20 cellular contexts compared by ENCODE assay signal in genomic region chr6:143757346-143757832, GRCh38.
DNase-seq lines count a peak whose midpoint lies in the region; ATAC-seq and TF ChIP-seq lines count a peak whose summit lies in the region.
"Had no signal": no experiment of that assay in that cellular context is flagged by ENCODE, and none has a peak within 500 bp of the region (broad histone marks: within the 10 kb centered on the region; RNA-seq: fewer than 3 reads in every experiment).

No MANE protein-coding gene starts in this region.

- no peaks in the 10 kb centered on the region for H3K27me3 Mint-ChIP-seq in endodermal cell (ENCODE audit: insufficient read depth)
- peaks cover 3% of the 10 kb centered on the region for H3K27me3 Mint-ChIP-seq in nephron progenitor cell (ENCODE audit: low read depth, poor library complexity)
- no peaks in the 10 kb centered on the region for H3K27me3 Mint-ChIP-seq in activated CD4-positive, alpha-beta T cell treated with anti-CD3 and anti-CD28 coated beads for 36 hours
- H3K27me3 Mint-ChIP-seq: CD4-positive, alpha-beta memory T cell had no signal

- H3K9ac ChIP-seq in liver (ENCODE audit: low read depth in 1 of 2, low read length in 2 of 2) (no peak overlapping the region), endodermal cell (ENCODE audit: extremely low read depth, low read length, poor library complexity, severe bottlenecking) (no peak overlapping the region)
- H3K9ac ChIP-seq: BLaER1 had no signal

- CTCF ChIA-PET in activated CD4-positive, alpha-beta T cell treated with anti-CD3 and anti-CD28 coated beads for 36 hours (lab: Charles Lee): interaction anchor here (0.6 kb wide), 1 partner anchor 51 kb away, joined by 3 read pairs; no protein-coding TSS in a partner anchor

- DNase-seq in right lobe of liver: no peak
- DNase-seq in endodermal cell: no peak
- DNase-seq in nephron progenitor cell: no peak
- no peak for DNase-seq in activated CD4-positive, alpha-beta T cell treated with anti-CD3 and anti-CD28 coated beads for 36 hours
- DNase-seq: CD4-positive, alpha-beta memory T cell; DMS153; DMS79; GDM1; GOT3; H7; HFFc6 had no signal

- H3K27me3 ChIP-seq in liver (ENCODE audit: control insufficient read depth in 4 of 4, insufficient read depth in 4 of 4, low read length in 3 of 4) (no peaks in the 10 kb centered on the region), right lobe of liver (no peaks in the 10 kb centered on the region), endodermal cell (ENCODE audit: control insufficient read depth, insufficient read depth, low read length, poor library complexity, severe bottlenecking) (no peaks in the 10 kb centered on the region)
- H3K27me3 ChIP-seq: BLaER1 had no signal

- intact Hi-C loops in right lobe of liver (cut with DNase I): no loop called here
- intact Hi-C loops in activated CD4-positive, alpha-beta T cell treated with anti-CD3 and anti-CD28 coated beads for 36 hours (cut with DNase I, micrococcal nuclease): no loop called here

- WGBS in liver: 93% methylated on average over 5 of the region's 5 CpGs
- 96% methylated on average over 2 of the region's 5 CpGs for whole genome bisulfite sequencing in right lobe of liver (ENCODE audit: insufficient coverage, low coverage, low lambda C conversion rate, missing lambda C conversion rate)
- WGBS in endodermal cell (ENCODE audit: insufficient coverage in 1 of 2, insufficient read length in 1 of 2), 2 experiments: 93 to 100% methylated on average over 1 to 5 of the region's 5 CpGs

- no peak for TF ChIP-seq POLR2A in right lobe of liver (IDR thresholded peaks at IDR 0.05)

- H3K4me3 Mint-ChIP-seq in endodermal cell: no peak overlapping the region
- H3K4me3 Mint-ChIP-seq in nephron progenitor cell: no peak overlapping the region
- no peak overlapping the region for H3K4me3 Mint-ChIP-seq in activated CD4-positive, alpha-beta T cell treated with anti-CD3 and anti-CD28 coated beads for 36 hours
- H3K4me3 Mint-ChIP-seq: CD14-positive monocyte; CD4-positive, alpha-beta memory T cell; HFFc6 had no signal

- ATAC-seq in right lobe of liver: no peak
- no peak for ATAC-seq in HG02759 (IDR thresholded peaks at IDR 0.05; ENCODE audit: unreplicated experiment)
- ATAC-seq in activated CD4-positive, alpha-beta T cell treated with anti-CD3 and anti-CD28 coated beads for 36 hours: no peak
- no peak for ATAC-seq in GM19035 (IDR thresholded peaks at IDR 0.05; ENCODE audit: unreplicated experiment)
- ATAC-seq: A549, HCT116, HepG2 had no signal

- peaks cover 0 to 7% (median 2%) of the 10 kb centered on the region in 4 donors for H3K36me3 ChIP-seq in liver (ENCODE audit: control insufficient read depth in 4 of 4, insufficient read depth in 3 of 4, low read depth in 1 of 4, low read length in 3 of 4)
- H3K36me3 ChIP-seq in right lobe of liver: no peaks in the 10 kb centered on the region
- H3K36me3 ChIP-seq in endodermal cell (ENCODE audit: control insufficient read depth, insufficient read depth, low read length): peaks cover 87% of the 10 kb centered on the region

- H3K36me3 Mint-ChIP-seq in endodermal cell (ENCODE audit: low read depth) (peaks cover 62% of the 10 kb centered on the region), nephron progenitor cell (ENCODE audit: low read depth) (peaks cover 35% of the 10 kb centered on the region)
- H3K36me3 Mint-ChIP-seq in activated CD4-positive, alpha-beta T cell treated with anti-CD3 and anti-CD28 coated beads for 36 hours (ENCODE audit: low read depth): peaks cover 13% of the 10 kb centered on the region

- H3K27ac ChIP-seq in liver (ENCODE audit: low read depth in 1 of 2, low read length in 2 of 2) (no peak overlapping the region), right lobe of liver (no peak overlapping the region), endodermal cell (ENCODE audit: low read depth, low read length) (no peak overlapping the region)
- H3K27ac ChIP-seq: 22Rv1, A549, BLaER1 had no signal

- no peak overlapping the region for H3K4me3 ChIP-seq in liver (ENCODE audit: low read depth in 1 of 3, low read length in 3 of 3)
- H3K4me3 ChIP-seq in right lobe of liver: no peak overlapping the region
- no peak overlapping the region for H3K4me3 ChIP-seq in endodermal cell (ENCODE audit: low read length)
- H3K4me3 ChIP-seq: A549, BLaER1 had no signal

- H3K9me3 Mint-ChIP-seq in endodermal cell (no peaks in the 10 kb centered on the region), nephron progenitor cell (no peaks in the 10 kb centered on the region)
- H3K9me3 Mint-ChIP-seq in activated CD4-positive, alpha-beta T cell treated with anti-CD3 and anti-CD28 coated beads for 36 hours (ENCODE audit: low read depth): no peaks in the 10 kb centered on the region
- H3K9me3 Mint-ChIP-seq: CD14-positive monocyte, HFFc6 had no signal

- POLR2A ChIA-PET in activated CD4-positive, alpha-beta T cell treated with anti-CD3 and anti-CD28 coated beads for 36 hours (lab: Charles Lee): no interaction called here

- H3K9me3 ChIP-seq in liver (ENCODE audit: control insufficient read depth in 4 of 4, low read length in 3 of 4): no peaks in the 10 kb centered on the region
- H3K9me3 ChIP-seq in right lobe of liver: no peaks in the 10 kb centered on the region
- H3K9me3 ChIP-seq in endodermal cell (ENCODE audit: control insufficient read depth, low read length): no peaks in the 10 kb centered on the region
- H3K9me3 ChIP-seq: A549 had no signal

- TF ChIP-seq CTCF in liver (IDR thresholded peaks at IDR 0.05; ENCODE audit: low read depth, low read length, missing input control): no peak
- TF ChIP-seq CTCF in right lobe of liver (IDR thresholded peaks at IDR 0.05): no peak
- TF ChIP-seq CTCF in endodermal cell (conservative IDR thresholded peaks at IDR 0.05): no peak
- no peak for TF ChIP-seq CTCF in nephron progenitor cell (IDR thresholded peaks at IDR 0.05)

- H3K27ac Mint-ChIP-seq in endodermal cell (peak overlapping the region; percentile 56), nephron progenitor cell (peak overlapping the region; percentile 62)
- H3K27ac Mint-ChIP-seq in activated CD4-positive, alpha-beta T cell treated with anti-CD3 and anti-CD28 coated beads for 36 hours: no peak overlapping the region
- H3K27ac Mint-ChIP-seq: CD4-positive, alpha-beta memory T cell; HFFc6 had no signal

- no peak for TF ChIP-seq RAD21 in liver (IDR thresholded peaks at IDR 0.05)

- no peaks in the 10 kb centered on the region for H3K4me1 ChIP-seq in liver (ENCODE audit: control insufficient read depth in 4 of 4, insufficient read depth in 4 of 4, low read length in 3 of 4)
- H3K4me1 ChIP-seq in right lobe of liver: no peaks in the 10 kb centered on the region
- H3K4me1 ChIP-seq in endodermal cell (ENCODE audit: control insufficient read depth, insufficient read depth, low read length): no peaks in the 10 kb centered on the region

- H3K4me1 Mint-ChIP-seq in endodermal cell: peaks cover 1% of the 10 kb centered on the region
- no peaks in the 10 kb centered on the region for H3K4me1 Mint-ChIP-seq in nephron progenitor cell
- peaks cover 17% of the 10 kb centered on the region for H3K4me1 Mint-ChIP-seq in activated CD4-positive, alpha-beta T cell treated with anti-CD3 and anti-CD28 coated beads for 36 hours

TF ChIP-seq in liver, 16 proteins besides CTCF, POLR2A, EP300 and RAD21:
- TF ChIP-seq RXRA (IDR thresholded peaks at IDR 0.05): peak; percentile 25 to 35
- no peak for TF ChIP-seq ZBTB33 (IDR thresholded peaks at IDR 0.05)
